Comparison of ENCODE assay signal across 1 cellular context in the genomic region with DNA sequence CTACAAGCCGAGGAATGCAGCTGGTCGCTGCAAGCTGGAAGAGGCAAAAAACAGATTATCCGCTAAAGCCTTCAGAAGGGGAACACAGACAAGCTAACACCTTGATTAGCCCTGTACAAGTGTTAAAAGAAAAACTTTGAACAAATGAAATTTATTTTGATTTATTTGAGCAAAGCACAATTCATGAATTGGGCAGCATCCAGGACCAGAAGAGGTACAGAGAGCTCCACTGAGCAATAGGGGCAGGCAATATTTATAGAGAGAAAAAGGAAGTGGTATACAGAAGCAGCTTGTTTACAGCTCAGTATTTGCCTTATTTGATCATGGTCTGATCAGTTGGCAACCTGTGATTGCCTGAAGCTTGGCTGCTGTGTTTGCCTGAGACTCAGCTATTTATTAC.
A peak's percentile ranks its signal among the peaks of the same experiment; 100 is the strongest.
TF ChIP-seq lines count a peak whose summit lies in the region.

No MANE protein-coding gene starts in this region.

TF ChIP-seq in K562, 482 proteins besides CTCF, POLR2A, EP300 and RAD21:
- TF ChIP-seq SRSF1 (IDR thresholded peaks at IDR 0.05; ENCODE audit: low read depth, low read length), result no peak
- TF ChIP-seq, protein P1, sequence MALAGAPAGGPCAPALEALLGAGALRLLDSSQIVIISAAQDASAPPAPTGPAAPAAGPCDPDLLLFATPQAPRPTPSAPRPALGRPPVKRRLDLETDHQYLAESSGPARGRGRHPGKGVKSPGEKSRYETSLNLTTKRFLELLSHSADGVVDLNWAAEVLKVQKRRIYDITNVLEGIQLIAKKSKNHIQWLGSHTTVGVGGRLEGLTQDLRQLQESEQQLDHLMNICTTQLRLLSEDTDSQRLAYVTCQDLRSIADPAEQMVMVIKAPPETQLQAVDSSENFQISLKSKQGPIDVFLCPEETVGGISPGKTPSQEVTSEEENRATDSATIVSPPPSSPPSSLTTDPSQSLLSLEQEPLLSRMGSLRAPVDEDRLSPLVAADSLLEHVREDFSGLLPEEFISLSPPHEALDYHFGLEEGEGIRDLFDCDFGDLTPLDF (CRISPR knock-in tag; IDR thresholded peaks at IDR 0.05), result no peak
- TF ChIP-seq SPI1 (IDR thresholded peaks at IDR 0.05; ENCODE audit: borderline replicate concordance, low read depth, low read length), result peak; percentile 39; the same call in 1 of the 2 replicates
